ENCODE assay signal across 19 cellular contexts in the genomic region with DNA sequence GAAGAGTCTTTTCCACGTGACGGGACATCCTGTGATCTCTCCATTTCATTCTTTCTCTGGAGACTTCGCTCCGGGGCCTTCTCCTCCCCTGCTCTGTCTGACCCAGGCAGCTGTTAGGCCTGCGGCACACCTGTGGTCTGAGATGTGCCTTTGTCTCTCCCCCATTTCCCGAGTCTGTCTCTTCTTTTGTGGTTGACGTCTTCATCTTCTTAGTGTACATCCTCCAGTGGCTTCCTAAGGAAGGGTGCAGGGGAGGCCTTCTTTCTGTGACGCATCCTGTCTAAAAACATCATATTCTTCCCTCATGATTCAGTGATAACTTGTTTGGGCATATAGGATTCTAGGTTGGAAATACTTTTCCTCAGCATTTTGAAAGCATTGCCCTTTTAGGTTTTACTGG. TPM values are rescaled to one million over a fixed set of nuclear protein-coding genes. Genes with fewer than 3 reads are reported as not detected.
DNase-seq lines count a peak whose midpoint lies in the region; ATAC-seq and TF ChIP-seq lines count a peak whose summit lies in the region.
"Had no signal": no experiment of that assay in that cellular context is flagged by ENCODE, and none has a peak within 500 bp of the region (broad histone marks: within the 10 kb centered on the region; RNA-seq: fewer than 3 reads in every experiment).

No MANE protein-coding gene starts in this region.

- H3K27me3 Mint-ChIP-seq in activated CD8-positive, alpha-beta T cell treated with anti-CD3 and anti-CD28 coated beads, Interleukin-2, amount 10 ng/mL, durations not matched to agents 7 days and 5 days (ENCODE audit: low read depth), result no peaks in the 10 kb centered on the region
- H3K27me3 Mint-ChIP-seq: activated B cell treated with CpG ODN at 0.5 μM for 24 hours had no signal

- H4K20me1 ChIP-seq in BLaER1 treated with 17β-estradiol and CSF1 and Interleukin-3, amounts not matched to agents 10 nM and 100 nM, result no peaks in the 10 kb centered on the region
- H4K20me1 ChIP-seq in DND-41 (ENCODE audit: insufficient read depth, low read length), result no peaks in the 10 kb centered on the region

- no peak overlapping the region for H2AFZ ChIP-seq in DND-41 (ENCODE audit: low read depth, low read length)
- H2AFZ ChIP-seq: parathyroid adenoma had no signal

- H3K4me3 Mint-ChIP-seq in activated CD8-positive, alpha-beta T cell treated with anti-CD3 and anti-CD28 coated beads, Interleukin-2, amount 10 ng/mL, durations not matched to agents 7 days and 5 days, result peak overlapping the region; percentile 0
- H3K4me3 Mint-ChIP-seq: activated B cell treated with CpG ODN at 0.5 μM for 24 hours had no signal

- H3K36me3 Mint-ChIP-seq in activated CD8-positive, alpha-beta T cell treated with anti-CD3 and anti-CD28 coated beads, Interleukin-2, amount 10 ng/mL, durations not matched to agents 7 days and 5 days (ENCODE audit: low read depth), result peaks cover 30% of the 10 kb centered on the region

- no peak overlapping the region for H3K4me3 ChIP-seq in BLaER1 treated with 17β-estradiol and CSF1 and Interleukin-3, amounts not matched to agents 10 nM and 100 nM
- no peak overlapping the region for H3K4me3 ChIP-seq in DND-41 (ENCODE audit: low read depth in 1 of 2, low read length in 2 of 2)
- H3K4me3 ChIP-seq: gastroesophageal sphincter, tibial artery had no signal

- DNase-seq in DND-41, result peak; percentile 87
- DNase-seq in activated CD8-positive, alpha-beta T cell treated with anti-CD3 and anti-CD28 coated beads, Interleukin-2, amount 10 ng/mL, durations not matched to agents 7 days and 5 days, result peak; percentile 63
- DNase-seq in mesenteric fat pad (ENCODE audit: low spot score), result peak; percentile 30
- no peak for DNase-seq in cerebellum (ENCODE audit: low spot score)
- DNase-seq in left lobe of liver (ENCODE audit: low spot score), result no peak
- no peak for DNase-seq in RWPE1 (ENCODE audit: low spot score)
- DNase-seq: activated B cell treated with CpG ODN at 0.5 μM for 24 hours; cortex of kidney; DMS 273 treated with DMSO at 0.1 percent for 48 hours; NCI-H1694 treated with DMSO at 0.1 percent for 48 hours; NCI-H226; stimulated activated CD4-positive, alpha-beta T cell treated with anti-CD3 and anti-CD28 coated beads, Interleukin-4, amount 100 ng/mL, for 24 hours; stimulated activated CD8-positive, alpha-beta memory T cell treated with anti-CD3 and anti-CD28 coated beads, Interleukin-4, amount 100 ng/mL, for 48 hours; SW 1271; tibial artery had no signal

- peaks cover 67% of the 10 kb centered on the region for H3K4me1 Mint-ChIP-seq in activated CD8-positive, alpha-beta T cell treated with anti-CD3 and anti-CD28 coated beads, Interleukin-2, amount 10 ng/mL, durations not matched to agents 7 days and 5 days (ENCODE audit: low read depth)
- H3K4me1 Mint-ChIP-seq: activated B cell treated with CpG ODN at 0.5 μM for 24 hours had no signal

- no peaks in the 10 kb centered on the region for H3K9me3 Mint-ChIP-seq in activated CD8-positive, alpha-beta T cell treated with anti-CD3 and anti-CD28 coated beads, Interleukin-2, amount 10 ng/mL, durations not matched to agents 7 days and 5 days (ENCODE audit: insufficient read depth)
- H3K9me3 Mint-ChIP-seq: activated B cell treated with CpG ODN at 0.5 μM for 24 hours had no signal

- peaks cover 8 to 35% (median 23%) of the 10 kb centered on the region in 11 experiments; a peak in 19 of 22 replicates for H3K36me3 ChIP-seq in BLaER1 treated with 17β-estradiol and CSF1 and Interleukin-3, amounts not matched to agents 10 nM and 100 nM
- peaks cover 38% of the 10 kb centered on the region for H3K36me3 ChIP-seq in DND-41 (ENCODE audit: insufficient read depth, low read length)

- peak overlapping the region; percentile 57 for H3K27ac Mint-ChIP-seq in activated CD8-positive, alpha-beta T cell treated with anti-CD3 and anti-CD28 coated beads, Interleukin-2, amount 10 ng/mL, durations not matched to agents 7 days and 5 days
- H3K27ac Mint-ChIP-seq: activated B cell treated with CpG ODN at 0.5 μM for 24 hours had no signal

- no peaks in the 10 kb centered on the region for H3K27me3 ChIP-seq in BLaER1 treated with 17β-estradiol and CSF1 and Interleukin-3, amounts not matched to agents 10 nM and 100 nM
- H3K27me3 ChIP-seq in DND-41 (ENCODE audit: insufficient read depth, low read length, poor library complexity), result no peaks in the 10 kb centered on the region
- H3K27me3 ChIP-seq: gastroesophageal sphincter, tibial artery had no signal

- ATAC-seq in DND-41 (ENCODE audit: insufficient read depth, low read depth) (peak; percentile 99), left lobe of liver (no peak), HG03460 (IDR thresholded peaks at IDR 0.05; ENCODE audit: unreplicated experiment) (no peak)
- ATAC-seq in activated CD8-positive, alpha-beta T cell treated with anti-CD3 and anti-CD28 coated beads, Interleukin-2, amount 10 ng/mL, durations not matched to agents 7 days and 5 days, result peak; percentile 87
- ATAC-seq: gastroesophageal sphincter had no signal

- POLR2A ChIA-PET in activated CD8-positive, alpha-beta T cell treated with anti-CD3 and anti-CD28 coated beads, Interleukin-2, amount 10 ng/mL, durations not matched to agents 7 days and 5 days (lab: Charles Lee), result interaction anchor here (0.6 to 1.1 kb wide), 2 partner anchors 9 to 21 kb away, joined by 4 to 5 read pairs; no protein-coding TSS in a partner anchor
- POLR2A ChIA-PET in RWPE1 (lab: Yijun Ruan, JAX; ENCODE audit: low non-redundant PET), result no interaction called here

- no peaks in the 10 kb centered on the region; a peak in 1 of 22 replicates for H3K9me3 ChIP-seq in BLaER1 treated with 17β-estradiol and CSF1 and Interleukin-3, amounts not matched to agents 10 nM and 100 nM (replicated peaks in 1 of 11)
- no peaks in the 10 kb centered on the region for H3K9me3 ChIP-seq in DND-41 (ENCODE audit: insufficient read depth, low read length, severe bottlenecking)
- H3K9me3 ChIP-seq: gastroesophageal sphincter, tibial artery had no signal

- no peaks in the 10 kb centered on the region for H3K79me2 ChIP-seq in DND-41 (ENCODE audit: insufficient read depth, low read length)
- H3K79me2 ChIP-seq: parathyroid adenoma had no signal

- H3K27ac ChIP-seq in BLaER1 treated with 17β-estradiol and CSF1 and Interleukin-3, amounts not matched to agents 10 nM and 100 nM, result peak overlapping the region in 6 of 11 experiments; percentile 11 to 48 (median 13); a peak in 5 of 22 replicates
- H3K27ac ChIP-seq in DND-41 (ENCODE audit: low read length) (peak overlapping the region; percentile 35), RWPE1 (no peak overlapping the region)
- H3K27ac ChIP-seq: gastroesophageal sphincter, parathyroid adenoma, tibial artery had no signal

- H3K9ac ChIP-seq in BLaER1 treated with 17β-estradiol and CSF1 and Interleukin-3, amounts not matched to agents 10 nM and 100 nM, result 0 out of 22 replicates have a peak overlapping the region, but pooled peaks of 2 of the 11 experiments have one; percentile 6 to 11
- 0 out of 2 replicates have a peak overlapping the region, but pooled peaks have one; percentile 5 for H3K9ac ChIP-seq in DND-41 (ENCODE audit: low read depth, low read length)
- H3K9ac ChIP-seq: parathyroid adenoma had no signal

- H3K4me1 ChIP-seq in BLaER1 treated with 17β-estradiol and CSF1 and Interleukin-3, amounts not matched to agents 10 nM and 100 nM, result peaks cover 29 to 46% (median 41%) of the 10 kb centered on the region in 10 experiments
- H3K4me1 ChIP-seq in DND-41 (ENCODE audit: insufficient read depth, low read length), result peaks cover 29% of the 10 kb centered on the region

- H3K4me2 ChIP-seq in BLaER1 treated with 17β-estradiol and CSF1 and Interleukin-3, amounts not matched to agents 10 nM and 100 nM, result peak overlapping the region; percentile 51 to 78 (median 66); a peak in 20 of 22 replicates
- H3K4me2 ChIP-seq in DND-41 (ENCODE audit: insufficient read depth, low read length), result peak overlapping the region; percentile 29

- no peak for TF ChIP-seq CTCF in DND-41 (IDR thresholded peaks at IDR 0.05; ENCODE audit: borderline replicate concordance, extremely low read depth, low read length, poor library complexity, severe bottlenecking)
- TF ChIP-seq CTCF in RWPE1 (conservative IDR thresholded peaks at IDR 0.05; ENCODE audit: low read depth), result no peak

- CTCF ChIA-PET in activated CD8-positive, alpha-beta T cell treated with anti-CD3 and anti-CD28 coated beads, Interleukin-2, amount 10 ng/mL, durations not matched to agents 7 days and 5 days (lab: Charles Lee), result interaction anchor here (1.1 kb wide), 1 partner anchor 9 kb away, joined by 3 read pairs; no protein-coding TSS in a partner anchor
- CTCF ChIA-PET in RWPE1 (lab: Yijun Ruan, JAX), result no interaction called here

RNA-seq across cellular contexts. Expression of a gene that starts 17.2 kb away (rescaled TPM):
- 10 to 100 TPM; 92.9 to 99.6 TPM for total RNA-seq in activated CD8-positive, alpha-beta T cell treated with anti-CD3 and anti-CD28 coated beads, Interleukin-2, amount 10 ng/mL, durations not matched to agents 7 days and 5 days
- 18.5 TPM for total RNA-seq in mesenteric fat pad
- total RNA-seq in cerebellum, result 100 TPM
- 99.4 TPM for total RNA-seq in left lobe of liver

RNA-seq across cellular contexts. Expression of a gene that starts 18.4 kb away (rescaled TPM):
- total RNA-seq in activated CD8-positive, alpha-beta T cell treated with anti-CD3 and anti-CD28 coated beads, Interleukin-2, amount 10 ng/mL, durations not matched to agents 7 days and 5 days, result 10 to 100 TPM; 21.5 to 24.9 TPM
- 9.4 TPM for total RNA-seq in mesenteric fat pad
- total RNA-seq in cerebellum, result 18.5 TPM
- total RNA-seq in left lobe of liver, result 10.5 TPM

Comparison
In these comparisons a context has a peak if more than half of its experiments do, and no peak if none do; other contexts are left out.
1. ATAC-seq: peak in DND-41 (single experiment) and activated CD8-positive, alpha-beta T cell treated with anti-CD3 and anti-CD28 coated beads, Interleukin-2, amount 10 ng/mL, durations not matched to agents 7 days and 5 days (single experiment); none in left lobe of liver (single experiment) and HG03460 (single experiment).
2. DNase-seq: peak in DND-41 (single experiment), activated CD8-positive, alpha-beta T cell treated with anti-CD3 and anti-CD28 coated beads, Interleukin-2, amount 10 ng/mL, durations not matched to agents 7 days and 5 days (single experiment) and mesenteric fat pad (single experiment); none in cerebellum (single experiment), left lobe of liver (single experiment) and RWPE1 (single experiment).